Comparison of ENCODE assay signal across 1 cellular context in the genomic region with DNA sequence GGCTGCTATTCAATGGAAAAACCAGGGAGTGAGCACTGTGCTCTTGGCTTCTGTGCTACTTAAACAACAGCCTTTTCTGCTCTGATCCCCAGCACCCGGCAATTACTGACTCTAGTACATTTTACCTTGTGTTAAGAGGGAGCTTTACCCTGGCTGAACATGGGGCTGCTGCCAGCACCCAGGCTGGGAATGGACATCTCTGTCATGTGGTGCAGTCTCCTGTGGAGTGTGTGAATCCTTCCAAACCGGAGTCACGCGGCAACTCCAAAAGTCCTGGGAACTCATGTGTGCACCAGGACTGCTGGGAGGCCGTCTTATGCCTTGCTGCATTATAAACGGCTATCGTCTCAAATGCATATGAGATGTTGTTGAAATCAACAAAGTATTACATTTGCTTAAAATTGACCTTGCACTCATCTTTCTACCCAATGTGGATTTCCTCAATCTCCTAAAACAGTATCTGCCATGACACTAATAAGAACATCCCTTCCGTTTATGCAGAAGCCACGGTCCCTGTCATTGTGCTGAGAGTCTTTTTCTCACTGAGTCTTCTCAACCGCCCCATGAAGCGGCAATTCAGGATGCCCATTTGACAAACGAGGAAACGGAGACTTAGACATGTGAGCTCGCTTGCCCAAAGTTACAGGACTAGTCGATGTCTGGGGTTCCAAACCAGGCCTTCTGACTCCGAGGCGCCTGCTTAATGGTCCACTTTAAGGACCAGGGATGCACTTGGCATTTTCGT.
TF ChIP-seq lines count a peak whose summit lies in the region.

No MANE protein-coding gene starts in this region.

TF ChIP-seq in WTC11, 78 proteins besides CTCF, POLR2A, EP300 and RAD21 (continued from another document):
- TF ChIP-seq, protein P1, sequence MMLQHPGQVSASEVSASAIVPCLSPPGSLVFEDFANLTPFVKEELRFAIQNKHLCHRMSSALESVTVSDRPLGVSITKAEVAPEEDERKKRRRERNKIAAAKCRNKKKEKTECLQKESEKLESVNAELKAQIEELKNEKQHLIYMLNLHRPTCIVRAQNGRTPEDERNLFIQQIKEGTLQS (CRISPR knock-in tag; conservative IDR thresholded peaks at IDR 0.05): no peak
- TF ChIP-seq, protein P2, sequence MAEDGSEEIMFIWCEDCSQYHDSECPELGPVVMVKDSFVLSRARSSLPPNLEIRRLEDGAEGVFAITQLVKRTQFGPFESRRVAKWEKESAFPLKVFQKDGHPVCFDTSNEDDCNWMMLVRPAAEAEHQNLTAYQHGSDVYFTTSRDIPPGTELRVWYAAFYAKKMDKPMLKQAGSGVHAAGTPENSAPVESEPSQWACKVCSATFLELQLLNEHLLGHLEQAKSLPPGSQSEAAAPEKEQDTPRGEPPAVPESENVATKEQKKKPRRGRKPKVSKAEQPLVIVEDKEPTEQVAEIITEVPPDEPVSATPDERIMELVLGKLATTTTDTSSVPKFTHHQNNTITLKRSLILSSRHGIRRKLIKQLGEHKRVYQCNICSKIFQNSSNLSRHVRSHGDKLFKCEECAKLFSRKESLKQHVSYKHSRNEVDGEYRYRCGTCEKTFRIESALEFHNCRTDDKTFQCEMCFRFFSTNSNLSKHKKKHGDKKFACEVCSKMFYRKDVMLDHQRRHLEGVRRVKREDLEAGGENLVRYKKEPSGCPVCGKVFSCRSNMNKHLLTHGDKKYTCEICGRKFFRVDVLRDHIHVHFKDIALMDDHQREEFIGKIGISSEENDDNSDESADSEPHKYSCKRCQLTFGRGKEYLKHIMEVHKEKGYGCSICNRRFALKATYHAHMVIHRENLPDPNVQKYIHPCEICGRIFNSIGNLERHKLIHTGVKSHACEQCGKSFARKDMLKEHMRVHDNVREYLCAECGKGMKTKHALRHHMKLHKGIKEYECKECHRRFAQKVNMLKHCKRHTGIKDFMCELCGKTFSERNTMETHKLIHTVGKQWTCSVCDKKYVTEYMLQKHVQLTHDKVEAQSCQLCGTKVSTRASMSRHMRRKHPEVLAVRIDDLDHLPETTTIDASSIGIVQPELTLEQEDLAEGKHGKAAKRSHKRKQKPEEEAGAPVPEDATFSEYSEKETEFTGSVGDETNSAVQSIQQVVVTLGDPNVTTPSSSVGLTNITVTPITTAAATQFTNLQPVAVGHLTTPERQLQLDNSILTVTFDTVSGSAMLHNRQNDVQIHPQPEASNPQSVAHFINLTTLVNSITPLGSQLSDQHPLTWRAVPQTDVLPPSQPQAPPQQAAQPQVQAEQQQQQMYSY (CRISPR knock-in tag; IDR thresholded peaks at IDR 0.05): no peak
- TF ChIP-seq NR1H2 (CRISPR knock-in tag; IDR thresholded peaks at IDR 0.05) (no peak), RELA (CRISPR knock-in tag; IDR thresholded peaks at IDR 0.05; ENCODE audit: borderline replicate concordance) (no peak), TEAD1 (CRISPR knock-in tag; IDR thresholded peaks at IDR 0.05) (no peak), SMAD3 (CRISPR knock-in tag; IDR thresholded peaks at IDR 0.05; ENCODE audit: borderline replicate concordance) (no peak), FOXK1 (CRISPR knock-in tag; IDR thresholded peaks at IDR 0.05) (no peak), ZNF121 (CRISPR knock-in tag; IDR thresholded peaks at IDR 0.05) (no peak)
